11 cellular contexts compared by ENCODE assay signal in the genomic region with DNA sequence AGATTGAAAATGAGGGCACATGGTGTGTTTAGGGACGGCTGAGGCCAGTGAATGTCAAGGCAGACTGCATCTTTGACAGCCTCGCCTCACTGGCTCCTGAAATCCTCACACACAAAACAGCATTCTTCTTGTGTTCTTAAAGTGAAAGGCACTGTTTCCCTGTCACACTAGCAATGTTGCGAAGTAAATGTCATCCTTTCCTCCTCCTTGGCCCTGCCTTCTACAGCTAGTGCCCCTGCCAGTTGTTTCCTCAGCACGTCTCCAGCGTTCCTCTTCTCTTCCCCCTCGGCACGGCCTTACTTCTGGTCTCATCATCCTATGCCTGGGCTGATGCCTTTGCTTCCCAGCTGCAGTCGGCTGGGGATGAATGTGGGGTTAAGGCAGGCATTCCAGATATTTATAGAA.
A peak's percentile ranks its signal among the peaks of the same experiment; 100 is the strongest.
DNase-seq lines count a peak whose midpoint lies in the region; ATAC-seq, FAIRE-seq and TF ChIP-seq lines count a peak whose summit lies in the region.
"Had no signal": no experiment of that assay in that cellular context is flagged by ENCODE, and none has a peak within 500 bp of the region (broad histone marks: within the 10 kb centered on the region; RNA-seq: fewer than 3 reads in every experiment).

No MANE protein-coding gene starts in this region.

- H3K4me3 ChIP-seq in right lobe of liver = no peak overlapping the region
- H3K4me3 ChIP-seq in HepG2 (replicated peaks in 1 of 3; ENCODE audit: insufficient read depth in 1 of 3, low read depth in 2 of 3, low read length in 3 of 3) = no peak overlapping the region
- no peak overlapping the region for H3K4me3 ChIP-seq in neutrophil (ENCODE audit: low read depth in 1 of 2, low read length in 1 of 2)

- no peak for TF ChIP-seq POLR2A in right lobe of liver (IDR thresholded peaks at IDR 0.05)
- no peak for TF ChIP-seq POLR2A in HepG2 (IDR thresholded peaks at IDR 0.05; ENCODE audit: insufficient read depth in 1 of 2, low read depth in 2 of 2, low read length in 2 of 2)

- in situ Hi-C loops in HepG2 (cut with HindIII; ENCODE audit: extremely low pct_ligation_motif_present, low pct_unique_long_range_greater_than_20kb) = no loop called here

- ATAC-seq in right lobe of liver (no peak), HepG2 (no peak)

- H3K79me2 ChIP-seq in HepG2 (ENCODE audit: insufficient read depth, low read length) = peaks cover 54% of the 10 kb centered on the region

- TF ChIP-seq EP300 in HepG2 (IDR thresholded peaks at IDR 0.05; ENCODE audit: low read depth in 2 of 2, low read length in 2 of 2) (no peak), HepG2 (CRISPR knock-in tag; IDR thresholded peaks at IDR 0.05; ENCODE audit: borderline replicate concordance) (no peak)

- POLR2A ChIA-PET in HepG2 (lab: Yijun Ruan, JAX) = no interaction called here

- no peak overlapping the region for H2AFZ ChIP-seq in HepG2 (ENCODE audit: low read length)

- BruUV-seq in HepG2 (replicated peaks; lab: Mats Ljungman, UMichigan) = no TSS peak

- no peak overlapping the region for H3K4me2 ChIP-seq in HepG2 (ENCODE audit: low read depth, low read length)

- H3K36me3 ChIP-seq in right lobe of liver (no peaks in the 10 kb centered on the region), HepG2 (replicated peaks in 1 of 2; ENCODE audit: control insufficient read depth in 1 of 2, insufficient read depth in 2 of 2, low read length in 2 of 2) (no peaks in the 10 kb centered on the region), neutrophil (peaks cover 4% of the 10 kb centered on the region)

- intact Hi-C loops in right lobe of liver (cut with DNase I) (no loop called here), HepG2 (cut with micrococcal nuclease; ENCODE audit: unreplicated experiment) (no loop called here)

- H3K4me1 ChIP-seq in right lobe of liver (peaks cover 0 to 51% (median 24%) of the 10 kb centered on the region in 4 donors), HepG2 (ENCODE audit: insufficient read depth, low read length) (peaks cover 26% of the 10 kb centered on the region), neutrophil (ENCODE audit: control insufficient read depth in 1 of 2, insufficient read depth in 1 of 2, low read depth in 1 of 2, low read length in 1 of 2) (peaks cover 32 to 43% of the 10 kb centered on the region in 2 experiments)

- DNase-seq in right lobe of liver = no peak
- no peak for DNase-seq in HepG2 (ENCODE audit: low spot score)
- peak; percentile 65 for DNase-seq in globus pallidus (ENCODE audit: low spot score)
- DNase-seq in NCI-H1694 treated with DMSO at 0.1 percent for 48 hours (lab: John Stamatoyannopoulos, UW) = no peak
- no peak for DNase-seq in stimulated activated CD4-positive, alpha-beta T cell treated with anti-CD3 and anti-CD28 coated beads, Interleukin-2, amount 100 ng/mL, for 48 hours
- DNase-seq in NCI-H128 (lab: John Stamatoyannopoulos, UW; ENCODE audit: unreplicated experiment) = no peak
- DNase-seq in activated CD4-positive, alpha-beta T cell treated with anti-CD3 and anti-CD28 coated beads for 4 hours = no peak
- DNase-seq: activated CD4-positive, alpha-beta memory T cell treated with anti-CD3 and anti-CD28 coated beads for 36 hours; dermis blood vessel endothelial cell; RPMI8226 had no signal

- CTCF ChIA-PET in HepG2 (lab: Yijun Ruan, JAX; ENCODE audit: low intra/inter-chr PET ratio, low total read pairs) = no interaction called here

- no peak overlapping the region for H3K9ac ChIP-seq in HepG2 (ENCODE audit: insufficient read depth, low read depth, low read length)

- H3K27me3 ChIP-seq in right lobe of liver = no peaks in the 10 kb centered on the region
- no peaks in the 10 kb centered on the region for H3K27me3 ChIP-seq in HepG2 (ENCODE audit: control insufficient read depth in 1 of 2, insufficient read depth in 2 of 2, low read length in 2 of 2)
- H3K27me3 ChIP-seq in neutrophil = no peaks in the 10 kb centered on the region

- TF ChIP-seq CTCF in right lobe of liver (IDR thresholded peaks at IDR 0.05) = no peak
- no peak for TF ChIP-seq CTCF in HepG2 (CRISPR knock-in tag; IDR thresholded peaks at IDR 0.05)
- TF ChIP-seq CTCF in neutrophil (IDR thresholded peaks at IDR 0.05) = no peak

- peaks cover 8% of the 10 kb centered on the region; the same call in 1 of the 2 replicates for H4K20me1 ChIP-seq in HepG2 (ENCODE audit: insufficient read depth, low read length)

- no peak for TF ChIP-seq RAD21 in HepG2 (CRISPR knock-in tag; IDR thresholded peaks at IDR 0.05)

- H3K27ac ChIP-seq in right lobe of liver (peak overlapping the region; percentile 2 to 43 (median 16)), HepG2 (ENCODE audit: extremely low read length, insufficient read depth, low read length) (no peak overlapping the region), neutrophil (peak overlapping the region; percentile 66)

- FAIRE-seq in HepG2 (lab: Jason Lieb, UNC) = no peak

- WGBS in right lobe of liver (ENCODE audit: insufficient coverage, low coverage, low lambda C conversion rate, missing lambda C conversion rate) = 53% methylated on average over 7 of the region's 8 CpGs
- WGBS in HepG2 (ENCODE audit: low lambda C conversion rate) = 96% methylated on average over 8 of the region's 8 CpGs

- H3K9me3 ChIP-seq in right lobe of liver = no peaks in the 10 kb centered on the region
- no peaks in the 10 kb centered on the region for H3K9me3 ChIP-seq in HepG2 (ENCODE audit: low read length)
- H3K9me3 ChIP-seq in neutrophil = no peaks in the 10 kb centered on the region

TF ChIP-seq in HepG2, 621 proteins besides CTCF, POLR2A, EP300 and RAD21 (continues in another document):
- TF ChIP-seq, protein P1, sequence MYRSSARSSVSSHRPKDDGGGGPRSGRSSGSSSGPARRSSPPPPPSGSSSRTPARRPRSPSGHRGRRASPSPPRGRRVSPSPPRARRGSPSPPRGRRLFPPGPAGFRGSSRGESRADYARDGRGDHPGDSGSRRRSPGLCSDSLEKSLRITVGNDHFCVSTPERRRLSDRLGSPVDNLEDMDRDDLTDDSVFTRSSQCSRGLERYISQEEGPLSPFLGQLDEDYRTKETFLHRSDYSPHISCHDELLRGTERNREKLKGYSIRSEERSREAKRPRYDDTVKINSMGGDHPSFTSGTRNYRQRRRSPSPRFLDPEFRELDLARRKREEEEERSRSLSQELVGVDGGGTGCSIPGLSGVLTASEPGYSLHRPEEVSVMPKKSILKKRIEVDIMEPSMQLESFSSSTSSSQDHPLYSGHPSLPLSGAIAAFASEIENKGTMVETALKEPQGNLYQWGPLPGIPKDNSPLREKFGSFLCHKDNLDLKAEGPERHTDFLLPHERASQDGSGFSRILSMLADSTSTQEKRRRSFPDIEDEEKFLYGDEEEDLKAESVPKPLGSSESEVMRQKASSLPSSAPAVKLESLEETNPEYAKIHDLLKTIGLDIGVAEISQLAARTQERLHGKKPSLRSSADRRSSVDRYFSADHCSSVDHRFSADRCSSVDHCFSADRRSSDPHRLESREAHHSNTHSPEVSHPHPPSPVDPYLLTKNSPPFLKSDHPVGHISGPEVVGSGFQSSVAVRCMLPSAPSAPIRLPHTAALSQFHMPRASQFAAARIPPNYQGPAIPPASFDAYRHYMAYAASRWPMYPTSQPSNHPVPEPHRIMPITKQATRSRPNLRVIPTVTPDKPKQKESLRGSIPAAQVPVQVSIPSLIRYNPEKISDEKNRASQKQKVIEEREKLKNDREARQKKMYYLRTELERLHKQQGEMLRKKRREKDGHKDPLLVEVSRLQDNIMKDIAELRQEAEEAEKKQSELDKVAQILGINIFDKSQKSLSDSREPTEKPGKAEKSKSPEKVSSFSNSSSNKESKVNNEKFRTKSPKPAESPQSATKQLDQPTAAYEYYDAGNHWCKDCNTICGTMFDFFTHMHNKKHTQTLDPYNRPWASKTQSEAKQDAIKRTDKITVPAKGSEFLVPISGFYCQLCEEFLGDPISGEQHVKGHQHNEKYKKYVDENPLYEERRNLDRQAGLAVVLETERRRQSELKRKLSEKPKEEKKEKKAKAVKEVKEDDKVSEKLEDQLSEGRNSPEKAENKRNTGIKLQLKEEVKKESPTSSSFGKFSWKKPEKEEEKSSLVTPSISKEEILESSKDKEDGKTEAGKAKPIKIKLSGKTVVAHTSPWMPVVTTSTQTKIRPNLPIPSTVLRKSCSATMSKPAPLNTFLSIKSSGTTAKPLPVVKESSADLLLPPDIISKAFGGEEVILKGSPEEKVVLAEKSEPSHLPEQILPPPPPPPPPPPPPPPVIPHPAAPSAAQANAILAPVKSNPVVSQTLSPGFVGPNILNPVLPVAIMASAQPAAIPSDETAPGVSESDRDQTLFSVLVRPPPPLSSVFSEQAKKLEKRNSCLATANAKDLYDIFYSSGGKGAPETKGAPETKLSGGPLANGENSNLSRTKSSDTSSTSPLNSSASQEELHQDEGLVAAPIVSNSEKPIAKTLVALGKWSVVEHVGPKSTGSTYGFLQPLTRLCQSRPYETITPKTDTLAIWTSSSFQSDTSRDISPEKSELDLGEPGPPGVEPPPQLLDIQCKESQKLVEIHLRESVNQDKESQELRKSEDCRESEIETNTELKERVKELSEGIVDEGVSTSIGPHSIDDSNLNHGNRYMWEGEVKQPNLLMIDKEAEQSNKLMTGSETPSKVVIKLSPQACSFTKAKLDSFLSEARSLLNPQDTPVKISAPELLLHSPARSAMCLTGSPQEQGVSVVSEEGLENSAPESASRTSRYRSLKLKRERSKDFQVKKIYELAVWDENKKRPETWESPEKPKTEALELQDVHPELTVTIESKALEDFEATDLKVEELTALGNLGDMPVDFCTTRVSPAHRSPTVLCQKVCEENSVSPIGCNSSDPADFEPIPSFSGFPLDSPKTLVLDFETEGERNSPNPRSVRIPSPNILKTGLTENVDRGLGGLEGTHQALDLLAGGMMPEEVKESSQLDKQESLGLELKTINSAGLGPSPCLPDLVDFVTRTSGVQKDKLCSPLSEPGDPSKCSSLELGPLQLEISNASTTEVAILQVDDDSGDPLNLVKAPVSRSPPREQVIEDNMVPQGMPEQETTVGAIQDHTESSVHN (CRISPR knock-in tag; IDR thresholded peaks at IDR 0.05) = no peak
- TF ChIP-seq, protein P2, sequence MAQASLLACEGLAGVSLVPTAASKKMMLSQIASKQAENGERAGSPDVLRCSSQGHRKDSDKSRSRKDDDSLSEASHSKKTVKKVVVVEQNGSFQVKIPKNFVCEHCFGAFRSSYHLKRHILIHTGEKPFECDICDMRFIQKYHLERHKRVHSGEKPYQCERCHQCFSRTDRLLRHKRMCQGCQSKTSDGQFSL (CRISPR knock-in tag; IDR thresholded peaks at IDR 0.05) = no peak
